In genomic region chr5:172837640-172838039, GRCh38 we compare ENCODE assay signal across 9 cellular contexts. TPM values are rescaled to one million over a fixed set of nuclear protein-coding genes. Genes with fewer than 3 reads are reported as not detected.
A peak's percentile ranks its signal among the peaks of the same experiment; 100 is the strongest.
DNase-seq lines count a peak whose midpoint lies in the region; ATAC-seq and TF ChIP-seq lines count a peak whose summit lies in the region.
"Had no signal": no experiment of that assay in that cellular context is flagged by ENCODE, and none has a peak within 500 bp of the region (broad histone marks: within the 10 kb centered on the region; RNA-seq: fewer than 3 reads in every experiment).

No MANE protein-coding gene starts in this region.

- no peak overlapping the region for H3K4me3 Mint-ChIP-seq in endothelial cell (ENCODE audit: unreplicated experiment)

- ATAC-seq in GM19324 (IDR thresholded peaks at IDR 0.05; ENCODE audit: low FRiP score, unreplicated experiment) (peak; percentile 74), HG03196 (IDR thresholded peaks at IDR 0.05; ENCODE audit: unreplicated experiment) (peak; percentile 79)

- peaks cover 9% of the 10 kb centered on the region for H3K4me1 Mint-ChIP-seq in endothelial cell (ENCODE audit: unreplicated experiment)

- H3K27ac Mint-ChIP-seq in endothelial cell (ENCODE audit: unreplicated experiment), result no peak overlapping the region

- H3K36me3 Mint-ChIP-seq in endothelial cell (ENCODE audit: low read depth, unreplicated experiment), result peaks cover 6% of the 10 kb centered on the region

- no peak for TF ChIP-seq CTCF in endothelial cell (IDR thresholded peaks at IDR 0.05; ENCODE audit: unreplicated experiment)

- H3K27me3 Mint-ChIP-seq in endothelial cell (ENCODE audit: unreplicated experiment), result peaks cover 4% of the 10 kb centered on the region

- no peaks in the 10 kb centered on the region for H3K9me3 Mint-ChIP-seq in endothelial cell (ENCODE audit: unreplicated experiment)

- peak overlapping the region; percentile 17 for H3K27ac ChIP-seq in temporal lobe (ENCODE audit: low read depth, low read length)
- H3K27ac ChIP-seq: epithelial cell of prostate had no signal

- DNase-seq in DMS79 treated with DMSO at 0.1 percent for 48 hours (lab: John Stamatoyannopoulos, UW) (peak; percentile 51), SHP77 treated with DMSO at 0.1 percent for 48 hours (lab: John Stamatoyannopoulos, UW) (peak; percentile 85), germinal center (ENCODE audit: low spot score) (peak; percentile 69), NCI-H128 (lab: John Stamatoyannopoulos, UW; ENCODE audit: unreplicated experiment) (no peak), endothelial cell (ENCODE audit: low spot score) (no peak)

RNA-seq across cellular contexts. Expression of gene ERGIC1, which starts 3.6 kb away (rescaled TPM):
- 31.2 TPM for total RNA-seq in temporal lobe
- total RNA-seq in endothelial cell (ENCODE audit: unreplicated experiment), result 67.1 TPM

Comparison
In these comparisons a context has a peak if more than half of its experiments do, and no peak if none do; other contexts are left out.
1. DNase-seq: peak in DMS79 treated with DMSO at 0.1 percent for 48 hours (single experiment), SHP77 treated with DMSO at 0.1 percent for 48 hours (single experiment) and germinal center (single experiment); none in NCI-H128 (single experiment) and endothelial cell (single experiment).